ENCODE assay signal across 27 cellular contexts in genomic region chr6:159462446-159462845, GRCh38.
"Had no signal": no experiment of that assay in that cellular context is flagged by ENCODE, and none has a peak within 500 bp of the region (broad histone marks: within the 10 kb centered on the region; RNA-seq: fewer than 3 reads in every experiment).

No MANE protein-coding gene starts in this region.

- DNase-seq: activated CD4-positive, alpha-beta T cell treated with anti-CD3 and anti-CD28 coated beads, Interleukin-2, amount 10 ng/mL, durations not matched to agents 7 days and 5 days; activated CD4-positive, alpha-beta T cell treated with anti-CD3 and anti-CD28 coated beads, Interleukin-2, amount 50 U/mL, for 48 hours; activated CD8-positive, alpha-beta T cell treated with anti-CD3 and anti-CD28 coated beads, Interleukin-2, amount 10 ng/mL, durations not matched to agents 7 days and 5 days; activated gamma-delta T cell treated with Interleukin-2 at 50 U/mL for 16 hours; activated naive CD4-positive, alpha-beta T cell treated with anti-CD3 and anti-CD28 coated beads, Interleukin-2, amount 10 ng/mL, durations not matched to agents 7 days and 5 days; activated naive CD8-positive, alpha-beta T cell treated with anti-CD3 and anti-CD28 coated beads, Interleukin-2, amount 50 U/mL, for 24 hours; activated T-cell treated with anti-CD3 and anti-CD28 coated beads, Interleukin-2, amount 50 U/mL, for 24 hours; anterior cingulate cortex; caudate nucleus; NCI-H1092 treated with DMSO at 0.1 percent for 48 hours; NCI-H187 treated with DMSO at 0.1 percent for 48 hours; NCI-H2081; NCI-H2171 treated with DMSO at 0.1 percent for 48 hours; NCI-H2227 treated with DMSO at 0.1 percent for 48 hours; NCI-H446; NCI-H510A treated with DMSO at 0.1 percent for 48 hours; NCI-H69; NCI-H82; PC-9; SJCRH30 had no signal

- H2AFZ ChIP-seq: PC-9 had no signal

- H3K27ac ChIP-seq: PC-9, RWPE1, SJCRH30, SK-N-MC had no signal

- FAIRE-seq: bronchial epithelial cell, colon, RCC 7860, TTC549 had no signal

- ATAC-seq: activated CD8-positive, alpha-beta T cell treated with anti-CD3 and anti-CD28 coated beads, Interleukin-2, amount 10 ng/mL, durations not matched to agents 7 days and 5 days; activated naive CD8-positive, alpha-beta T cell treated with anti-CD3 and anti-CD28 coated beads, Interleukin-2, amount 50 U/mL, for 24 hours; Right ventricle myocardium inferior had no signal

- H3K4me2 ChIP-seq: PC-9 had no signal

- H3K4me1 ChIP-seq: SJCRH30 had no signal

- H3K4me3 ChIP-seq: PC-9, SJCRH30, SK-N-MC had no signal

- H3K9me3 ChIP-seq: SJCRH30 had no signal

- H3K36me3 ChIP-seq: SJCRH30 had no signal
